ENCODE assay signal across 18 cellular contexts in genomic region chr14:64806862-64807495, GRCh38.
A peak's percentile ranks its signal among the peaks of the same experiment; 100 is the strongest.
DNase-seq lines count a peak whose midpoint lies in the region; ATAC-seq and TF ChIP-seq lines count a peak whose summit lies in the region.
"Had no signal": no experiment of that assay in that cellular context is flagged by ENCODE, and none has a peak within 500 bp of the region (broad histone marks: within the 10 kb centered on the region; RNA-seq: fewer than 3 reads in every experiment).

No MANE protein-coding gene starts in this region.

- H3K9ac ChIP-seq in skeletal muscle satellite cell (ENCODE audit: low read depth, low read length), result no peak overlapping the region

- H3K27ac ChIP-seq in SJSA1 (peak overlapping the region; percentile 94), gastroesophageal sphincter (peak overlapping the region in 3 of 4 donors; percentile 76 to 82 (median 77))
- no peak overlapping the region for H3K27ac ChIP-seq in CD8-positive, alpha-beta T cell (ENCODE audit: low read depth, low read length)
- H3K27ac ChIP-seq: WERI-Rb-1 had no signal

- no peak for ATAC-seq in gastroesophageal sphincter
- no peak for ATAC-seq in CD8-positive, alpha-beta T cell
- ATAC-seq in HG03520 (IDR thresholded peaks at IDR 0.05; ENCODE audit: unreplicated experiment), result no peak
- ATAC-seq in stimulated activated naive CD8-positive, alpha-beta T cell treated with anti-CD3 and anti-CD28 coated beads, Interleukin-15, amount 100 ng/mL, for 72 hours, result no peak
- ATAC-seq: GM12878 had no signal

- H3K4me1 ChIP-seq in SJSA1 (replicated peaks) (peaks cover 33% of the 10 kb centered on the region), gastroesophageal sphincter (peaks cover 0 to 22% (median 0%) of the 10 kb centered on the region in 3 donors), skeletal muscle satellite cell (ENCODE audit: control insufficient read depth, insufficient read depth, low read length) (peaks cover 29% of the 10 kb centered on the region)
- no peaks in the 10 kb centered on the region for H3K4me1 ChIP-seq in CD8-positive, alpha-beta T cell (ENCODE audit: insufficient read depth, low read length)
- H3K4me1 ChIP-seq: HAP-1 had no signal

- TF ChIP-seq CTCF in gastroesophageal sphincter (IDR thresholded peaks at IDR 0.05), result no peak
- TF ChIP-seq CTCF in CD8-positive, alpha-beta T cell (IDR thresholded peaks at IDR 0.05), result no peak

- H3K36me3 ChIP-seq in SJSA1 (no peaks in the 10 kb centered on the region), gastroesophageal sphincter (no peaks in the 10 kb centered on the region), skeletal muscle satellite cell (ENCODE audit: insufficient read depth, low read length) (no peaks in the 10 kb centered on the region)
- H3K36me3 ChIP-seq in CD8-positive, alpha-beta T cell (ENCODE audit: insufficient read depth, low read length), result no peaks in the 10 kb centered on the region
- H3K36me3 ChIP-seq: HAP-1, WERI-Rb-1 had no signal

- no peak overlapping the region for H3K4me3 Mint-ChIP-seq in CD8-positive, alpha-beta T cell
- no peak overlapping the region for H3K4me3 Mint-ChIP-seq in stimulated activated naive CD8-positive, alpha-beta T cell treated with anti-CD3 and anti-CD28 coated beads, Interleukin-15, amount 100 ng/mL, for 72 hours
- H3K4me3 Mint-ChIP-seq: B cell; central memory CD8-positive, alpha-beta T cell had no signal

- CTCF ChIA-PET in CD8-positive, alpha-beta T cell (lab: Charles Lee), result interaction anchor here (0.7 to 2.0 kb wide), 3 partner anchors 16 to 42 kb away, joined by 3 to 5 read pairs (median 3); no protein-coding TSS in a partner anchor

- WGBS in gastroesophageal sphincter (ENCODE audit: low coverage in 1 of 2), 2 donors, result 69 to 74% methylated on average over 4 to 5 of the region's 6 CpGs

- peaks cover 7% of the 10 kb centered on the region for H3K27me3 Mint-ChIP-seq in CD8-positive, alpha-beta T cell (ENCODE audit: low read depth)
- H3K27me3 Mint-ChIP-seq in stimulated activated naive CD8-positive, alpha-beta T cell treated with anti-CD3 and anti-CD28 coated beads, Interleukin-15, amount 100 ng/mL, for 72 hours, result peaks cover 6% of the 10 kb centered on the region

- H3K4me2 ChIP-seq in skeletal muscle satellite cell (ENCODE audit: low read length), result peak overlapping the region; percentile 46

- H3K9me3 Mint-ChIP-seq in CD8-positive, alpha-beta T cell, result no peaks in the 10 kb centered on the region
- no peaks in the 10 kb centered on the region for H3K9me3 Mint-ChIP-seq in stimulated activated naive CD8-positive, alpha-beta T cell treated with anti-CD3 and anti-CD28 coated beads, Interleukin-15, amount 100 ng/mL, for 72 hours
- H3K9me3 Mint-ChIP-seq: activated T-helper 2 cell treated with anti-CD3 and anti-CD28 coated beads, Interferon-gamma antibody, Interleukin-2, Interleukin-4, amounts not matched to agents 10 μg/mL and 5 μg/mL and 100 μg/mL, durations not matched to agents 14 hours and 24 hours and 36 hours; central memory CD8-positive, alpha-beta T cell had no signal

- H3K27me3 ChIP-seq in SJSA1 (replicated peaks), result no peaks in the 10 kb centered on the region
- H3K27me3 ChIP-seq in gastroesophageal sphincter, result no peaks in the 10 kb centered on the region
- no peaks in the 10 kb centered on the region for H3K27me3 ChIP-seq in skeletal muscle satellite cell (ENCODE audit: control insufficient read depth, insufficient read depth, low read length)
- H3K27me3 ChIP-seq in CD8-positive, alpha-beta T cell (ENCODE audit: insufficient read depth, low read length), result no peaks in the 10 kb centered on the region

- intact Hi-C loops in CD8-positive, alpha-beta T cell (cut with DNase I, micrococcal nuclease), result no loop called here

- no peaks in the 10 kb centered on the region for H3K4me1 Mint-ChIP-seq in CD8-positive, alpha-beta T cell (ENCODE audit: low read depth)
- no peaks in the 10 kb centered on the region for H3K4me1 Mint-ChIP-seq in stimulated activated naive CD8-positive, alpha-beta T cell treated with anti-CD3 and anti-CD28 coated beads, Interleukin-15, amount 100 ng/mL, for 72 hours
- H3K4me1 Mint-ChIP-seq: B cell; central memory CD8-positive, alpha-beta T cell had no signal

- H3K9me3 ChIP-seq in SJSA1 (replicated peaks) (no peaks in the 10 kb centered on the region), gastroesophageal sphincter (no peaks in the 10 kb centered on the region), skeletal muscle satellite cell (replicated peaks; ENCODE audit: low read length) (no peaks in the 10 kb centered on the region)
- H3K9me3 ChIP-seq in CD8-positive, alpha-beta T cell (ENCODE audit: low read length), result no peaks in the 10 kb centered on the region
- H3K9me3 ChIP-seq: HAP-1 had no signal

- TF ChIP-seq EP300 in gastroesophageal sphincter (IDR thresholded peaks at IDR 0.05), result no peak

- POLR2A ChIA-PET in CD8-positive, alpha-beta T cell (lab: Charles Lee), result no interaction called here

- H3K27ac Mint-ChIP-seq in CD8-positive, alpha-beta T cell, result no peak overlapping the region
- no peak overlapping the region for H3K27ac Mint-ChIP-seq in stimulated activated naive CD8-positive, alpha-beta T cell treated with anti-CD3 and anti-CD28 coated beads, Interleukin-15, amount 100 ng/mL, for 72 hours
- H3K27ac Mint-ChIP-seq: B cell had no signal

- DNase-seq in EL (peak; percentile 26), SJSA1 (ENCODE audit: low read depth in 1 of 2, low spot score in 2 of 2) (no peak), NCI-H128 (lab: John Stamatoyannopoulos, UW; ENCODE audit: unreplicated experiment) (no peak)
- no peak for DNase-seq in CD8-positive, alpha-beta T cell
- no peak for DNase-seq in stimulated activated naive CD8-positive, alpha-beta T cell treated with anti-CD3 and anti-CD28 coated beads, Interleukin-15, amount 100 ng/mL, for 72 hours
- DNase-seq: effector CD8-positive, alpha-beta T cell; GDM1; KBM-7; NCI-H1930; WERI-Rb-1 had no signal

- H3K36me3 Mint-ChIP-seq in CD8-positive, alpha-beta T cell, result no peaks in the 10 kb centered on the region

- H3K4me3 ChIP-seq in SJSA1 (no peak overlapping the region), gastroesophageal sphincter (no peak overlapping the region), skeletal muscle satellite cell (ENCODE audit: low read length) (no peak overlapping the region)
- no peak overlapping the region for H3K4me3 ChIP-seq in CD8-positive, alpha-beta T cell (ENCODE audit: low read depth, low read length)
- H3K4me3 ChIP-seq: GM12878, HAP-1 had no signal

- no peak for TF ChIP-seq POLR2A in gastroesophageal sphincter (IDR thresholded peaks at IDR 0.05)
